ENCODE assay signal across 9 cellular contexts in the genomic region with DNA sequence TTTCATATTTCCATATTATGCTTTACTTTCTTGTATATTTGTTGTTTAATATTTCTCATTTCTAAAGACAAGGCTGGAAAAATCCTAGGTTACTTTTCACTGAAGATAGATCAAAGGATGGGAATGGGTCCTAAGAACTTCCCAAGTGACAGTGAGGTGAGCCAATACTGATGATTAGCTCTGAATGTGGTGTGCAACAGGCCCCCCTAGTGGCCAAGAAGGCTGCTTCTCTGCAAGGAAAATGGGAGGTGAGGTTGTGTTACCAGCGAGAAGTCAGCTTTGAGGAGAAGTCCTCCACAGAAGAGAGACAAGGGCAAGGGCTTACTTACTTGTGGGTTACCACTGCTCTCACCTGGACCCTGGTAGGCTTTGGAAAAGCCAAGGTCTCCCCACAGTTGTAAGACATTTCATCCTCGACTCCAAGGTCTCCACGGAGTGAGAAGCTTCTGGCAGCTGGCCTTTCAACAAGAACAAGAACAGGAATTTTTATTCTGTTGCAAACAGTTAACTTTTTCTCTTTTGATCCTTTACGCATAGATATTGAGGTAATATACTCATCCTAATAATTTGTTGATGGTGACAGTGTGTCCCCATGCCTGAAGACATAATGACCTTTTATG.
DNase-seq lines count a peak whose midpoint lies in the region; ATAC-seq and TF ChIP-seq lines count a peak whose summit lies in the region.
"Had no signal": no experiment of that assay in that cellular context is flagged by ENCODE, and none has a peak within 500 bp of the region (broad histone marks: within the 10 kb centered on the region; RNA-seq: fewer than 3 reads in every experiment).

No MANE protein-coding gene starts in this region.

- no peak overlapping the region for H3K4me3 ChIP-seq in HAP-1

- TF ChIP-seq CTCF in activated CD8-positive, alpha-beta T cell treated with anti-CD3 and anti-CD28 coated beads for 36 hours (IDR thresholded peaks at IDR 0.05): peak; percentile 63

- no peaks in the 10 kb centered on the region for H3K36me3 Mint-ChIP-seq in activated CD4-positive, alpha-beta T cell treated with anti-CD3 and anti-CD28 coated beads, Interleukin-2, amount 10 ng/mL, durations not matched to agents 24 days and 14 days (ENCODE audit: low read depth)
- H3K36me3 Mint-ChIP-seq in activated CD8-positive, alpha-beta T cell treated with anti-CD3 and anti-CD28 coated beads for 36 hours (ENCODE audit: low read depth): no peaks in the 10 kb centered on the region

- peaks cover 3% of the 10 kb centered on the region for H3K4me1 Mint-ChIP-seq in activated CD4-positive, alpha-beta T cell treated with anti-CD3 and anti-CD28 coated beads, Interleukin-2, amount 10 ng/mL, durations not matched to agents 24 days and 14 days
- peaks cover 8% of the 10 kb centered on the region for H3K4me1 Mint-ChIP-seq in activated CD8-positive, alpha-beta T cell treated with anti-CD3 and anti-CD28 coated beads for 36 hours (ENCODE audit: low read depth)
- H3K4me1 Mint-ChIP-seq: central memory CD8-positive, alpha-beta T cell had no signal

- H3K9me3 ChIP-seq in HAP-1: no peaks in the 10 kb centered on the region

- H3K9me3 Mint-ChIP-seq in activated CD4-positive, alpha-beta T cell treated with anti-CD3 and anti-CD28 coated beads, Interleukin-2, amount 10 ng/mL, durations not matched to agents 24 days and 14 days: no peaks in the 10 kb centered on the region
- H3K9me3 Mint-ChIP-seq in activated CD8-positive, alpha-beta T cell treated with anti-CD3 and anti-CD28 coated beads for 36 hours: no peaks in the 10 kb centered on the region
- H3K9me3 Mint-ChIP-seq: central memory CD8-positive, alpha-beta T cell had no signal

- CTCF ChIA-PET in activated CD8-positive, alpha-beta T cell treated with anti-CD3 and anti-CD28 coated beads for 36 hours (lab: Charles Lee): interaction anchor here (0.7 to 5.9 kb wide), 12 partner anchors 10 to 146 kb away, joined by 3 to 106 read pairs (median 3); a partner anchor contains a TSS

- intact Hi-C loops in activated CD4-positive, alpha-beta T cell treated with anti-CD3 and anti-CD28 coated beads, Interleukin-2, amount 10 ng/mL, durations not matched to agents 24 days and 14 days (cut with micrococcal nuclease): loop anchor here (5.0 kb wide), 1 partner anchor 691 kb away; no protein-coding TSS in a partner anchor
- intact Hi-C loops in activated CD8-positive, alpha-beta T cell treated with anti-CD3 and anti-CD28 coated beads for 36 hours (cut with micrococcal nuclease): loop anchor here (5.0 kb wide), 1 partner anchor 489 kb away; no protein-coding TSS in a partner anchor
- intact Hi-C loops in Right ventricle myocardium superior (cut with DNase I): no loop called here

- no peaks in the 10 kb centered on the region for H3K36me3 ChIP-seq in HAP-1 (replicated peaks)

- H3K4me3 Mint-ChIP-seq in activated CD4-positive, alpha-beta T cell treated with anti-CD3 and anti-CD28 coated beads, Interleukin-2, amount 10 ng/mL, durations not matched to agents 24 days and 14 days: no peak overlapping the region
- no peak overlapping the region for H3K4me3 Mint-ChIP-seq in activated CD8-positive, alpha-beta T cell treated with anti-CD3 and anti-CD28 coated beads for 36 hours
- H3K4me3 Mint-ChIP-seq: central memory CD8-positive, alpha-beta T cell had no signal

- peak; percentile 69 for DNase-seq in activated CD4-positive, alpha-beta T cell treated with anti-CD3 and anti-CD28 coated beads, Interleukin-2, amount 10 ng/mL, durations not matched to agents 24 days and 14 days
- DNase-seq in activated CD4-positive, alpha-beta T cell treated with anti-CD3 and anti-CD28 coated beads for 1 hour: no peak
- peak; percentile 42 to 74 for DNase-seq in HAP-1 (ENCODE audit: low spot score in 2 of 2)
- peak; percentile 56 for DNase-seq in NCI-H146 treated with DMSO at 0.1 percent for 48 hours (lab: John Stamatoyannopoulos, UW; ENCODE audit: unreplicated experiment)
- peak; percentile 48 for DNase-seq in activated CD8-positive, alpha-beta T cell treated with anti-CD3 and anti-CD28 coated beads for 36 hours
- peak; percentile 70 for DNase-seq in Right ventricle myocardium superior
- DNase-seq in pulmonary artery endothelial cell (ENCODE audit: low read depth, low spot score): peak; percentile 13

- POLR2A ChIA-PET in activated CD8-positive, alpha-beta T cell treated with anti-CD3 and anti-CD28 coated beads for 36 hours (lab: Charles Lee): no interaction called here

- ATAC-seq in activated CD8-positive, alpha-beta T cell treated with anti-CD3 and anti-CD28 coated beads for 36 hours: no peak
- ATAC-seq in Right ventricle myocardium superior (ENCODE audit: poor library complexity) (peak; percentile 61), GM19035 (IDR thresholded peaks at IDR 0.05; ENCODE audit: unreplicated experiment) (no peak)

- no peak overlapping the region for H3K27ac Mint-ChIP-seq in activated CD4-positive, alpha-beta T cell treated with anti-CD3 and anti-CD28 coated beads, Interleukin-2, amount 10 ng/mL, durations not matched to agents 24 days and 14 days
- no peak overlapping the region for H3K27ac Mint-ChIP-seq in activated CD8-positive, alpha-beta T cell treated with anti-CD3 and anti-CD28 coated beads for 36 hours

- in situ Hi-C loops in HAP-1 (cut with MboI; ENCODE audit: low sequenced_read_pairs): no loop called here

- H3K27me3 Mint-ChIP-seq in activated CD4-positive, alpha-beta T cell treated with anti-CD3 and anti-CD28 coated beads, Interleukin-2, amount 10 ng/mL, durations not matched to agents 24 days and 14 days: peaks cover 13% of the 10 kb centered on the region
- peaks cover 8% of the 10 kb centered on the region for H3K27me3 Mint-ChIP-seq in activated CD8-positive, alpha-beta T cell treated with anti-CD3 and anti-CD28 coated beads for 36 hours

- H3K4me1 ChIP-seq in HAP-1: peaks cover 6% of the 10 kb centered on the region; the same call in 1 of the 2 replicates

- H3K27me3 ChIP-seq in HAP-1 (ENCODE audit: low read depth): peaks cover 4% of the 10 kb centered on the region; the same call in 1 of the 2 replicates
